In the genomic region with DNA sequence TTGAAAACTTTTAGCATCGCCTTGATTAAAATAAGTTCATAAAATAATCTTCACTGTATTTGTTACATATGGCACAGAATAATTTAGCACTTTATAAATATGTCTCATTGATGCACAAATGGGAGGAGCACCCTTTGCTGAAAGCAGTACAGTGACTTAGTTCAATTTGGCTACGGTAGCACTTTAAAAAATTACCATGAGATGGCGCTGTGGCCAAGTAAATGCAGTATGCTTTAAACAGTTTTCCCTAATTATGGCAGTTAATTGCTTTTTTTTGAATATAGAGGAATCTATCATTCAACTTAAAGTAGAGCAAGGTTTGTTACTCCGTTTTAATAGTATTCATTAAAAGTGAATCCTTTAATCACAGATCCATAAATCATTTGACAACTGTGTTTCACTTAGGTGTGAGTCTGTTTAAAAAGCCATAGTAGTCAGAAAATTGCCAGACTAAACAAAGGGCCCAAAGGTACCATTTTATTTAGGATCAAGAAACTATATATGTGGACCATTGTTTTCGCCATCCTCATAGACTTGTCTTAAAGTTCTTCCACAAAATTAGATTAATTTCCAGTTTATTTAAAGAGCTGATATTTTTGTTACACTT, we compare ENCODE assay signal across 2 cellular contexts.
TF ChIP-seq lines count a peak whose summit lies in the region.

No MANE protein-coding gene starts in this region.

TF ChIP-seq in HEK293, 187 proteins besides CTCF, POLR2A, EP300 and RAD21 (continued from another document):
- TF ChIP-seq KLF10 (tag by site-specific recombination; IDR thresholded peaks at IDR 0.05) = no peak
- no peak for TF ChIP-seq ZNF621 (tag by site-specific recombination; IDR thresholded peaks at IDR 0.05)
- 0 out of 2 replicates have a peak, but pooled peaks have one; percentile 54 for TF ChIP-seq ZNF561 (tag by site-specific recombination; IDR thresholded peaks at IDR 0.05; ENCODE audit: borderline replicate concordance)
- peak; percentile 92 for TF ChIP-seq ZNF654 (tag by site-specific recombination; IDR thresholded peaks at IDR 0.05; ENCODE audit: low read depth)
- peak; percentile 64; the same call in 1 of the 2 replicates for TF ChIP-seq ZNF660 (tag by site-specific recombination; IDR thresholded peaks at IDR 0.05)

TF ChIP-seq in K562, 482 proteins besides CTCF, POLR2A, EP300 and RAD21:
- TF ChIP-seq SMC3 (conservative IDR thresholded peaks at IDR 0.05; ENCODE audit: insufficient read depth, low read depth, low read length) = 0 out of 2 replicates have a peak, but pooled peaks have one; percentile 35
- TF ChIP-seq, protein P1, sequence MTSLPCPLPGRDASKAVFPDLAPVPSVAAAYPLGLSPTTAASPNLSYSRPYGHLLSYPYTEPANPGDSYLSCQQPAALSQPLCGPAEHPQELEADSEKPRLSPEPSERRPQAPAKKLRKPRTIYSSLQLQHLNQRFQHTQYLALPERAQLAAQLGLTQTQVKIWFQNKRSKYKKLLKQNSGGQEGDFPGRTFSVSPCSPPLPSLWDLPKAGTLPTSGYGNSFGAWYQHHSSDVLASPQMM (CRISPR knock-in tag; IDR thresholded peaks at IDR 0.05) = no peak
- TF ChIP-seq, protein P2, sequence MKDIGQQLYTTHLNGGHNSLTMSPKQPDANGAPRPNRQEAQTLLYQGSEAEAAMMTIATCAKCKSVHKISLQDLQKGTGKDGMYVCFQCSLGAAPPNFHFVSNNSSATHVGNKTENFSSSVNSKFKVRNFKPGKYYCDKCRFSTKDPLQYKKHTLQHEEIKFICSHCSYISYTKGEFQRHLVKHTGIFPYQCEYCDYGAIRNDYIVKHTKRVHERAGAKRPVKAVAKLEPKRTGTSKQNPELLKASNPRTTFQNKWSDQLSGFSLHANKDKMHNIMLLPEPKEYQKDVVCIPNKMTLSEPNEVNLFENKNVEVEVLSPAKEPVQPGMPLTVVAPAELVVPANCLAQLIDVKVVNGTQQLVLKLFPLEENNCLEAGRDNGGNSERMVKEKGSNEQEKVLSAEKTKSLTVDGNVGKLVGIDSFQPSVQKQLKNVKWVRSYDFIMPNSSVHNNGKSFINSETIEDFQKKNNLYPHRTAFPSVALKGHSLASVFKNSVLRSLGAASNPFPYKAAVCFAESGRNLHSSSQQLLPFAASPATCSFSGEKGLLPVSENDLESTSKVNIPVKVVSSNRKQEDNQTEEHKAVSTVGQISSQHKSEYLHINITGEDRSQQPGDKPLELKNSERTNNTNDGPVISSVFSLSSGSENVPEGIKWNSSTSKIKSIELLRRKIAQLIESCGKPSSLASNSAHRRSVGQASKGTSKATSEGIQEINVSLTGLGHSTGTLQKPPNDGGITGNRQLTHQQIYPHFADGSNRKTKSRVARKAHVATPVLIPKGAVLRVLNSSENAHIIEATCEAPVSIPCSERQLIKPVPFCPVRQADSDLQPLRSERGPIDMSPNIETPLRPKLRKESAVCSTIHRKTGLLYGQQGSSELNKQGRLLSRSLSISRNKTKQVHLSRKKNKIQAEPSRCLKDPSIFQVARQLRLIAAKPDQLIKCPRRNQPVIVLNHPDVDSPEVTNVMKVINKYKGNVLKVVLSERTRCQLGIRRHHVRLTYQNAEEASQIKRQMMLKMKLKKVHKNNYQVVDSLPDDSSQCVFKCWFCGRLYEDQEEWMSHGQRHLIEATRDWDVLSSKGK (CRISPR knock-in tag; IDR thresholded peaks at IDR 0.05) = no peak
- no peak for TF ChIP-seq GATAD2A (IDR thresholded peaks at IDR 0.05)
- no peak for TF ChIP-seq ZNF695 (CRISPR knock-in tag; IDR thresholded peaks at IDR 0.05)
- TF ChIP-seq ATF7 (IDR thresholded peaks at IDR 0.05) = no peak
- no peak for TF ChIP-seq MEIS2 (IDR thresholded peaks at IDR 0.05; ENCODE audit: partially characterized antibody)
- no peak for TF ChIP-seq TEAD1 (CRISPR knock-in tag; IDR thresholded peaks at IDR 0.05)
- TF ChIP-seq ZNF324 (CRISPR knock-in tag; IDR thresholded peaks at IDR 0.05) = no peak
- no peak for TF ChIP-seq SMARCB1 (IDR thresholded peaks at IDR 0.05; ENCODE audit: insufficient read length, low read depth)
- TF ChIP-seq, protein P3, sequence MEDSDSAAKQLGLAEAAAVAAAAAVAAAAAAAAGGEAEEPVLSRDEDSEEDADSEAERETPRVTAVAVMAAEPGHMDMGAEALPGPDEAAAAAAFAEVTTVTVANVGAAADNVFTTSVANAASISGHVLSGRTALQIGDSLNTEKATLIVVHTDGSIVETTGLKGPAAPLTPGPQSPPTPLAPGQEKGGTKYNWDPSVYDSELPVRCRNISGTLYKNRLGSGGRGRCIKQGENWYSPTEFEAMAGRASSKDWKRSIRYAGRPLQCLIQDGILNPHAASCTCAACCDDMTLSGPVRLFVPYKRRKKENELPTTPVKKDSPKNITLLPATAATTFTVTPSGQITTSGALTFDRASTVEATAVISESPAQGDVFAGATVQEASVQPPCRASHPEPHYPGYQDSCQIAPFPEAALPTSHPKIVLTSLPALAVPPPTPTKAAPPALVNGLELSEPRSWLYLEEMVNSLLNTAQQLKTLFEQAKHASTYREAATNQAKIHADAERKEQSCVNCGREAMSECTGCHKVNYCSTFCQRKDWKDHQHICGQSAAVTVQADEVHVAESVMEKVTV (CRISPR knock-in tag; IDR thresholded peaks at IDR 0.05) = peak; percentile 56; the same call in 1 of the 2 replicates
TF ChIP-seq in K562: peak in this region for 2.
